In the genomic region with DNA sequence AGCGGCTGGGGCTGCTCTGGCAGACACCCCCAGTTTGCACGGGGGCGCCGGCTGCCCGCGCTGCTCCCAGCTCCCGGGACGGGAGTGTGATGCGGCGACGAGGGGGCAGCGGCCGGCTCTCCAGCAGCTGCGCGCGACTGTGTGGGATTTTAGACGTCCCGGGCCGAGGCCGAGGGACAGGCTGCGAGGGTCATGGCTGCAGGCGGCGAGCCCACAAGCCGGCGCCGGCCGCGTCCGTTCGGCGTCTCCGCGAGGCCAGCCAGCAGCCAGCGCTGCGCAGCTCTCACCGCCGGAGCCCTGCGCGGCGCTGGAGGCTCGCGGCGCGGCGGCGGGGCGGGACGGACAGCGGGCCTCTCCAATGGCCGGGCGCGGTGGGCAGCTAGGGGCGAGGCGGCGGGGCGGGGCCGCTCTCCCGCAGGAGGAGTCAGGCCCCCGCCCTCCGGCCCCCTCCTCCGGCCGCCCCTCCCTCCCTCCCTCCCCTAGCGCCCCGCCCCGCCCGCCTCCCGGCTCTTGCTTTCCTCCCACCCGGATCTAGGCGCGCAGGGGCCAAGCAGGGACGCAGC, we compare ENCODE assay signal across 8 cellular contexts. TPM values are rescaled to one million over a fixed set of nuclear protein-coding genes. Genes with fewer than 3 reads are reported as not detected.
A peak's percentile ranks its signal among the peaks of the same experiment; 100 is the strongest.
DNase-seq lines count a peak whose midpoint lies in the region; ATAC-seq, FAIRE-seq and TF ChIP-seq lines count a peak whose summit lies in the region.

TSS of gene FZD4 (minus strand) at position 285 of the 563 bp plus-strand sequence. CDS start 310 bp downstream, outside the sequence.

- ATAC-seq in HG02759 (IDR thresholded peaks at IDR 0.05; ENCODE audit: unreplicated experiment) = peak; percentile 95

- H3K9me3 ChIP-seq in iPS-20b (ENCODE audit: insufficient read depth, low read depth, low read length) = no peaks in the 10 kb centered on the region

- H3K4me1 ChIP-seq in iPS-20b (ENCODE audit: insufficient read depth, low read length) = peaks cover 13% of the 10 kb centered on the region; the same call in 1 of the 2 replicates

- TF ChIP-seq CTCF in bronchial epithelial cell (IDR thresholded peaks at IDR 0.05; ENCODE audit: insufficient read depth, low read length, severe bottlenecking) = no peak

- H3K27ac ChIP-seq in iPS-20b (ENCODE audit: low read length) = no peak within 1 kb of the TSS

- H3K36me3 ChIP-seq in bronchial epithelial cell (ENCODE audit: control insufficient read depth, insufficient read depth, low read length) (no peaks in the 10 kb centered on the region), iPS-20b (ENCODE audit: insufficient read depth, low read depth, low read length) (peaks cover 18% of the 10 kb centered on the region)

- peak; percentile 26 for DNase-seq in stimulated activated naive CD4-positive, alpha-beta T cell treated with Interleukin-2 at 50 U/mL for 16 hours (lab: John Stamatoyannopoulos, UW)
- DNase-seq in stimulated activated naive CD4-positive, alpha-beta T cell (lab: John Stamatoyannopoulos, UW) = no peak
- DNase-seq in NCI-H1092 treated with DMSO at 0.1 percent for 48 hours (lab: John Stamatoyannopoulos, UW) = peak; percentile 86
- peak; percentile 49 for DNase-seq in bronchial epithelial cell (ENCODE audit: low read depth)
- DNase-seq in skeletal muscle cell (ENCODE audit: low read depth) = peak; percentile 55

- no peak within 1 kb of the TSS for H3K27ac Mint-ChIP-seq in T-helper 1 cell treated with Interleukin-12 subunit alpha and Interleukin-12 subunit beta and Interleukin-4 antibody, amounts not matched to agents 30 μg/mL and 1 μg/mL, for 36 hours

- no peaks in the 10 kb centered on the region for H3K36me3 Mint-ChIP-seq in T-helper 1 cell treated with Interleukin-12 subunit alpha and Interleukin-12 subunit beta and Interleukin-4 antibody, amounts not matched to agents 30 μg/mL and 1 μg/mL, for 36 hours (ENCODE audit: low read depth)

- peaks cover 13% of the 10 kb centered on the region for H3K4me1 Mint-ChIP-seq in T-helper 1 cell treated with Interleukin-12 subunit alpha and Interleukin-12 subunit beta and Interleukin-4 antibody, amounts not matched to agents 30 μg/mL and 1 μg/mL, for 36 hours (ENCODE audit: low read depth)

- H3K9ac ChIP-seq in iPS-20b (ENCODE audit: low read depth, low read length) = peak within 1 kb of the TSS; percentile 86

- peaks cover 83% of the 10 kb centered on the region for H3K27me3 Mint-ChIP-seq in T-helper 1 cell treated with Interleukin-12 subunit alpha and Interleukin-12 subunit beta and Interleukin-4 antibody, amounts not matched to agents 30 μg/mL and 1 μg/mL, for 36 hours (ENCODE audit: low read depth)

- peak within 1 kb of the TSS; percentile 81 for H3K4me3 ChIP-seq in bronchial epithelial cell (ENCODE audit: low read depth, low read length)
- H3K4me3 ChIP-seq in iPS-20b (ENCODE audit: low read length) = peak within 1 kb of the TSS; percentile 98
- peak within 1 kb of the TSS; percentile 78 for H3K4me3 ChIP-seq in skeletal muscle cell (ENCODE audit: low read depth, low read length)

- H3K27me3 ChIP-seq in bronchial epithelial cell (ENCODE audit: control insufficient read depth, insufficient read depth, low read length) (no peaks in the 10 kb centered on the region), iPS-20b (ENCODE audit: insufficient read depth, low read length) (peaks cover 32% of the 10 kb centered on the region)

- no peaks in the 10 kb centered on the region for H3K9me3 Mint-ChIP-seq in T-helper 1 cell treated with Interleukin-12 subunit alpha and Interleukin-12 subunit beta and Interleukin-4 antibody, amounts not matched to agents 30 μg/mL and 1 μg/mL, for 36 hours

- FAIRE-seq in bronchial epithelial cell (lab: Jason Lieb, UNC) = no peak

- H3K4me3 Mint-ChIP-seq in T-helper 1 cell treated with Interleukin-12 subunit alpha and Interleukin-12 subunit beta and Interleukin-4 antibody, amounts not matched to agents 30 μg/mL and 1 μg/mL, for 36 hours = peak within 1 kb of the TSS; percentile 90

RNA-seq across cellular contexts. Expression of gene FZD4, which starts in this region (rescaled TPM):
- total RNA-seq in bronchial epithelial cell = 0.38 and 0.53 TPM in 2 replicates

Comparison
In these comparisons a context has a peak if more than half of its experiments do, and no peak if none do; other contexts are left out.
1. DNase-seq: peak in stimulated activated naive CD4-positive, alpha-beta T cell treated with Interleukin-2 at 50 U/mL for 16 hours (single experiment), NCI-H1092 treated with DMSO at 0.1 percent for 48 hours (single experiment) and skeletal muscle cell (single experiment); none in stimulated activated naive CD4-positive, alpha-beta T cell (0 of 6).
2. Peak in DNase-seq and H3K4me3 ChIP-seq in bronchial epithelial cell; RNA of the gene not detected or under 1 TPM.
3. Peak in every context shown above with its lines, with median percentiles within 50 percentile points of each other: H3K4me3 ChIP-seq.